Comparison of ENCODE assay signal across 2 cellular contexts in the genomic region with DNA sequence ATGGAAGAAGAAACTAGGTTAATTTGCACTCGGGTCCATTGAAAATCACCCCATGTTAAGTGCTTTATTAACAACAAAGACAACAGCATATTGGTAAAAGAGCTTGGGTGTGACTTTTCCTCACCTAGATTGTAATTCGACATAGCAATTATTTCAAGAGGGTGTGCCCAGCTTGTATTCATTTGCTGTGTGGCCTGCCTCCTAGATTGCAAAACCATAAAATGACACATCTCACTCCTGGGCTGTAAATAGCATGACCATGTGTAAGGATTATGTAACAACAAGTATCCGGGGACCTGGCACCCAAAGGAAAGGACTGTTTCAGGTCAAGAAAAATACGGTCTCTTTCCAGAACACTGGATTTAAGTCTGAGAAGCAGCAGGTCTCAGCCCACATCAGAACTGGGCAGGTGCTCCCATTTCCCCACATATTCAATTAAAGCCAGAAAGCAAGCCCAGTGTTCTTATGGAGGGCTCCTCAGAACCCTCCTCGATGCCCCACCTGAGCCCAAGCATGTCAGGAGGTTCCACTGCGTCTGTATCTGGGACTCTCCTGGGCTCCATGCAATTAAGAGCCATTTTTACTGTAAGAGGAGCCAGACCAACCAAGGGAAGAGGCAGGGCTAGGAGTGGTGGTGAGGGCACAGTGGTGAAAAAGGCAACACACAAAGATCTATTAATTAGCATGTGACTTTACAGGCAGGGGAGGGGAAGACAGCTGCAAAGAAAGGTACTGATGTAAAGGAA.
TF ChIP-seq lines count a peak whose summit lies in the region.

No MANE protein-coding gene starts in this region.

TF ChIP-seq in IMR-90, 13 proteins besides CTCF, POLR2A, EP300 and RAD21:
- TF ChIP-seq CEBPB (IDR thresholded peaks at IDR 0.05; ENCODE audit: low read depth, low read length) = peak; percentile 32; the same call in 1 of the 2 replicates
- TF ChIP-seq, protein P1, sequence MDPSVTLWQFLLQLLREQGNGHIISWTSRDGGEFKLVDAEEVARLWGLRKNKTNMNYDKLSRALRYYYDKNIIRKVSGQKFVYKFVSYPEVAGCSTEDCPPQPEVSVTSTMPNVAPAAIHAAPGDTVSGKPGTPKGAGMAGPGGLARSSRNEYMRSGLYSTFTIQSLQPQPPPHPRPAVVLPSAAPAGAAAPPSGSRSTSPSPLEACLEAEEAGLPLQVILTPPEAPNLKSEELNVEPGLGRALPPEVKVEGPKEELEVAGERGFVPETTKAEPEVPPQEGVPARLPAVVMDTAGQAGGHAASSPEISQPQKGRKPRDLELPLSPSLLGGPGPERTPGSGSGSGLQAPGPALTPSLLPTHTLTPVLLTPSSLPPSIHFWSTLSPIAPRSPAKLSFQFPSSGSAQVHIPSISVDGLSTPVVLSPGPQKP (IDR thresholded peaks at IDR 0.05; ENCODE audit: borderline replicate concordance, low read depth, low read length) = no peak
TF ChIP-seq in IMR-90: peak in this region for 1.

TF ChIP-seq in HepG2, 621 proteins besides CTCF, POLR2A, EP300 and RAD21:
- TF ChIP-seq CEBPB (IDR thresholded peaks at IDR 0.05; ENCODE audit: borderline replicate concordance, low read depth, low read length) = peak; percentile 34; the same call in 1 of the 2 replicates
- peak; percentile 56; the same call in 1 of the 2 replicates for TF ChIP-seq FOSL2 (CRISPR knock-in tag; IDR thresholded peaks at IDR 0.05)
- TF ChIP-seq CEBPG (CRISPR knock-in tag; IDR thresholded peaks at IDR 0.05) = peak; percentile 27; the same call in 1 of the 2 replicates
- peak; percentile 26; the same call in 1 of the 2 replicates for TF ChIP-seq SAP130 (CRISPR knock-in tag; IDR thresholded peaks at IDR 0.05; ENCODE audit: low read depth)
- TF ChIP-seq RBM22 (optimal IDR thresholded peaks at IDR 0.05; ENCODE audit: low read length) = peak; percentile 27
- TF ChIP-seq SPEN (CRISPR knock-in tag; IDR thresholded peaks at IDR 0.05; ENCODE audit: low read depth) = no peak
- no peak for TF ChIP-seq ZC3H4 (CRISPR knock-in tag; IDR thresholded peaks at IDR 0.05; ENCODE audit: borderline replicate concordance)
